Comparison of ENCODE assay signal across 36 cellular contexts in genomic region chr15:86568378-86568777, GRCh38.
"Had no signal": no experiment of that assay in that cellular context is flagged by ENCODE, and none has a peak within 500 bp of the region (broad histone marks: within the 10 kb centered on the region; RNA-seq: fewer than 3 reads in every experiment).

No MANE protein-coding gene starts in this region.

- H3K4me1 Mint-ChIP-seq: activated CD4-positive, alpha-beta memory T cell treated with anti-CD3 and anti-CD28 coated beads, Interleukin-2, amount 10 ng/mL, durations not matched to agents 7 days and 5 days; activated CD8-positive, alpha-beta memory T cell treated with anti-CD3 and anti-CD28 coated beads, Interleukin-2, amount 10 ng/mL, durations not matched to agents 7 days and 5 days; activated naive CD8-positive, alpha-beta T cell treated with anti-CD3 and anti-CD28 coated beads, Interleukin-2, amount 10 ng/mL, durations not matched to agents 7 days and 5 days; activated naive CD8-positive, alpha-beta T cell treated with anti-CD3 and anti-CD28 coated beads, Interleukin-2, amount 50 U/mL, for 24 hours had no signal

- H3K27ac Mint-ChIP-seq: activated CD4-positive, alpha-beta memory T cell treated with anti-CD3 and anti-CD28 coated beads, Interleukin-2, amount 10 ng/mL, durations not matched to agents 7 days and 5 days; activated CD4-positive, alpha-beta T cell treated with anti-CD3 and anti-CD28 coated beads for 36 hours; activated CD4-positive, alpha-beta T cell treated with anti-CD3 and anti-CD28 coated beads, Interleukin-2, amount 10 ng/mL, durations not matched to agents 7 days and 5 days; activated CD8-positive, alpha-beta memory T cell treated with anti-CD3 and anti-CD28 coated beads, Interleukin-2, amount 10 ng/mL, durations not matched to agents 7 days and 5 days; activated CD8-positive, alpha-beta T cell treated with anti-CD3 and anti-CD28 coated beads, Interleukin-2, amount 10 ng/mL, durations not matched to agents 7 days and 5 days; activated naive CD4-positive, alpha-beta T cell treated with anti-CD3 and anti-CD28 coated beads, Interleukin-2, amount 10 ng/mL, durations not matched to agents 7 days and 5 days; activated naive CD4-positive, alpha-beta T cell treated with anti-CD3 and anti-CD28 coated beads, Interleukin-2, amount 50 U/mL, for 24 hours; activated naive CD8-positive, alpha-beta T cell; activated naive CD8-positive, alpha-beta T cell treated with anti-CD3 and anti-CD28 coated beads, Interleukin-2, amount 10 ng/mL, durations not matched to agents 7 days and 5 days; activated naive CD8-positive, alpha-beta T cell treated with anti-CD3 and anti-CD28 coated beads, Interleukin-2, amount 50 U/mL, for 24 hours; activated T-cell treated with anti-CD3 and anti-CD28 coated beads, Interleukin-2, amount 50 U/mL, for 24 hours; activated T-helper 2 cell treated with anti-CD3 and anti-CD28 coated beads, Interferon-gamma antibody, Interleukin-2, Interleukin-4, amounts not matched to agents 10 μg/mL and 5 μg/mL and 100 μg/mL, durations not matched to agents 14 hours and 24 hours and 36 hours; T-helper 1 cell treated with Interleukin-12 subunit alpha and Interleukin-12 subunit beta and Interleukin-4 antibody, amounts not matched to agents 30 μg/mL and 1 μg/mL, for 36 hours; T-helper 2 cell treated with Interferon-gamma antibody and Interleukin-4, amounts not matched to agents 5 μg/mL and 100 μg/mL, for 36 hours; WTC11 had no signal

- H3K4me3 ChIP-seq: body of pancreas, breast epithelium had no signal

- DNase-seq: activated CD4-positive, alpha-beta memory T cell treated with anti-CD3 and anti-CD28 coated beads, Interleukin-2, amount 10 ng/mL, durations not matched to agents 7 days and 5 days; activated CD4-positive, alpha-beta T cell treated with anti-CD3 and anti-CD28 coated beads for 1 hour; activated CD4-positive, alpha-beta T cell treated with anti-CD3 and anti-CD28 coated beads for 36 hours; activated CD4-positive, alpha-beta T cell treated with anti-CD3 and anti-CD28 coated beads for 48 hours; activated CD4-positive, alpha-beta T cell treated with anti-CD3 and anti-CD28 coated beads, Interleukin-2, amount 10 ng/mL, durations not matched to agents 7 days and 5 days; activated CD4-positive, alpha-beta T cell treated with anti-CD3 and anti-CD28 coated beads, Interleukin-2, amount 50 U/mL, for 48 hours; activated CD4-positive, CD25-positive, alpha-beta regulatory T cell; activated CD8-positive, alpha-beta memory T cell treated with anti-CD3 and anti-CD28 coated beads for 24 hours; activated CD8-positive, alpha-beta memory T cell treated with anti-CD3 and anti-CD28 coated beads, Interleukin-2, amount 10 ng/mL, durations not matched to agents 7 days and 5 days; activated CD8-positive, alpha-beta memory T cell treated with anti-CD3 and anti-CD28 coated beads, Interleukin-2, amount 50 U/mL, for 48 hours; activated CD8-positive, alpha-beta T cell treated with anti-CD3 and anti-CD28 coated beads, Interleukin-2, amount 10 ng/mL, durations not matched to agents 7 days and 5 days; activated effector memory CD4-positive, alpha-beta T cell treated with Interleukin-2 at 50 U/mL for 16 hours; activated gamma-delta T cell; activated naive CD4-positive, alpha-beta T cell treated with anti-CD3 and anti-CD28 coated beads, Interleukin-2, amount 10 ng/mL, durations not matched to agents 7 days and 5 days; activated naive CD4-positive, alpha-beta T cell treated with Interleukin-2 at 50 U/mL for 16 hours; activated naive CD8-positive, alpha-beta T cell treated with anti-CD3 and anti-CD28 coated beads, Interleukin-2, amount 10 ng/mL, durations not matched to agents 7 days and 5 days; activated naive CD8-positive, alpha-beta T cell treated with anti-CD3 and anti-CD28 coated beads, Interleukin-2, amount 50 U/mL, for 24 hours; activated T-cell treated with anti-CD3 and anti-CD28 coated beads, Interleukin-2, amount 50 U/mL, for 24 hours; activated T-cell treated with anti-CD3 and anti-CD28 coated beads, Interleukin-2, amount 50 U/mL, for 48 hours; amygdala; anterior cingulate cortex; body of pancreas; brain microvascular endothelial cell; central memory CD4-positive, alpha-beta T cell; T-helper 2 cell; T-helper 9 cell had no signal

- H3K4me1 ChIP-seq: body of pancreas, breast epithelium had no signal

- H3K27me3 Mint-ChIP-seq: activated CD4-positive, alpha-beta memory T cell treated with anti-CD3 and anti-CD28 coated beads, Interleukin-2, amount 10 ng/mL, durations not matched to agents 7 days and 5 days; activated CD4-positive, alpha-beta T cell treated with anti-CD3 and anti-CD28 coated beads for 36 hours; activated CD8-positive, alpha-beta memory T cell treated with anti-CD3 and anti-CD28 coated beads, Interleukin-2, amount 10 ng/mL, durations not matched to agents 7 days and 5 days; activated naive CD4-positive, alpha-beta T cell treated with anti-CD3 and anti-CD28 coated beads, Interleukin-2, amount 10 ng/mL, durations not matched to agents 7 days and 5 days; activated naive CD4-positive, alpha-beta T cell treated with anti-CD3 and anti-CD28 coated beads, Interleukin-2, amount 50 U/mL, for 24 hours; activated naive CD8-positive, alpha-beta T cell; activated naive CD8-positive, alpha-beta T cell treated with anti-CD3 and anti-CD28 coated beads, Interleukin-2, amount 50 U/mL, for 24 hours had no signal

- H3K4me3 Mint-ChIP-seq: activated CD4-positive, alpha-beta memory T cell treated with anti-CD3 and anti-CD28 coated beads, Interleukin-2, amount 10 ng/mL, durations not matched to agents 7 days and 5 days; activated CD4-positive, alpha-beta T cell treated with anti-CD3 and anti-CD28 coated beads for 36 hours; activated CD4-positive, alpha-beta T cell treated with anti-CD3 and anti-CD28 coated beads, Interleukin-2, amount 10 ng/mL, durations not matched to agents 7 days and 5 days; activated CD8-positive, alpha-beta memory T cell treated with anti-CD3 and anti-CD28 coated beads, Interleukin-2, amount 10 ng/mL, durations not matched to agents 7 days and 5 days; activated CD8-positive, alpha-beta T cell treated with anti-CD3 and anti-CD28 coated beads, Interleukin-2, amount 10 ng/mL, durations not matched to agents 7 days and 5 days; activated naive CD4-positive, alpha-beta T cell treated with anti-CD3 and anti-CD28 coated beads, Interleukin-2, amount 10 ng/mL, durations not matched to agents 7 days and 5 days; activated naive CD4-positive, alpha-beta T cell treated with anti-CD3 and anti-CD28 coated beads, Interleukin-2, amount 50 U/mL, for 24 hours; activated naive CD8-positive, alpha-beta T cell; activated naive CD8-positive, alpha-beta T cell treated with anti-CD3 and anti-CD28 coated beads, Interleukin-2, amount 10 ng/mL, durations not matched to agents 7 days and 5 days; activated naive CD8-positive, alpha-beta T cell treated with anti-CD3 and anti-CD28 coated beads, Interleukin-2, amount 50 U/mL, for 24 hours; activated T-cell treated with anti-CD3 and anti-CD28 coated beads, Interleukin-2, amount 50 U/mL, for 24 hours; T-helper 1 cell treated with Interleukin-12 subunit alpha and Interleukin-12 subunit beta and Interleukin-4 antibody, amounts not matched to agents 30 μg/mL and 1 μg/mL, for 36 hours; T-helper 2 cell treated with Interferon-gamma antibody and Interleukin-4, amounts not matched to agents 5 μg/mL and 100 μg/mL, for 36 hours; WTC11 had no signal

- H3K36me3 ChIP-seq: brain microvascular endothelial cell, breast epithelium had no signal

- FAIRE-seq: astrocyte, TTC549 had no signal

- H3K9me3 Mint-ChIP-seq: activated naive CD4-positive, alpha-beta T cell treated with anti-CD3 and anti-CD28 coated beads, Interleukin-2, amount 50 U/mL, for 24 hours had no signal

- H3K36me3 Mint-ChIP-seq: activated CD8-positive, alpha-beta memory T cell treated with anti-CD3 and anti-CD28 coated beads, Interleukin-2, amount 10 ng/mL, durations not matched to agents 7 days and 5 days; activated naive CD4-positive, alpha-beta T cell treated with anti-CD3 and anti-CD28 coated beads, Interleukin-2, amount 10 ng/mL, durations not matched to agents 7 days and 5 days; activated naive CD8-positive, alpha-beta T cell treated with anti-CD3 and anti-CD28 coated beads, Interleukin-2, amount 10 ng/mL, durations not matched to agents 7 days and 5 days had no signal

- H3K27ac ChIP-seq: body of pancreas, brain microvascular endothelial cell, breast epithelium, VCaP had no signal

- H3K27me3 ChIP-seq: body of pancreas, brain microvascular endothelial cell had no signal
